In the genomic region with DNA sequence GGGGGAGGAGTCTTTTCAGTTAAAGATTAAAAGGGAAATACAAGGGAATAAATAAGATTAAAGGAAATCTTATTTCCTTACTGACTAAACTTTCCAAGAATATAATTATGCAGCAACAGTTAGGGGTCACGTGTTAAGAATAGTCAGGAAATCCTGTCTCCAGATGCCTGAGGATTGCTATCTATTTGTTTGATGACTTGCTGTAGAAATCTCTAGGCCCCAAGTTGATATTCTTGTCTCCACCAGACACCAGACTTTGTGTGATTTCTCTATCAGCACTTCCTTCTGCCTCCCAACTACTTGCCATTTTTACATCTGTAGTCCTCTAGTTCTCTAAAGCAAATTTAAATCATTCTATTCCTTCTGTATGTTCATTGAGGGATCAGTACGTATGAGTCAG, we compare ENCODE assay signal across 16 cellular contexts.
"Had no signal": no experiment of that assay in that cellular context is flagged by ENCODE, and none has a peak within 500 bp of the region (broad histone marks: within the 10 kb centered on the region; RNA-seq: fewer than 3 reads in every experiment).

No MANE protein-coding gene starts in this region.

- H3K4me1 ChIP-seq: gastrocnemius medialis, pancreas had no signal

- H3K27me3 ChIP-seq: gastrocnemius medialis, heart right ventricle, pancreas had no signal

- ATAC-seq: effector memory CD8-positive, alpha-beta T cell; gastrocnemius medialis; heart right ventricle; left colon; pancreas; stimulated activated naive CD8-positive, alpha-beta T cell treated with anti-CD3 and anti-CD28 coated beads, Interleukin-15, amount 100 ng/mL, for 72 hours had no signal

- FAIRE-seq: islet of Langerhans, pancreas had no signal

- H3K4me3 ChIP-seq: gastrocnemius medialis, heart right ventricle, lung, pancreas had no signal

- H3K27ac ChIP-seq: gastrocnemius medialis, heart right ventricle, pancreas had no signal

- H3K36me3 ChIP-seq: pancreas had no signal

- DNase-seq: activated CD4-positive, alpha-beta T cell treated with anti-CD3 and anti-CD28 coated beads for 1 hour; activated CD4-positive, alpha-beta T cell treated with anti-CD3 and anti-CD28 coated beads, Interleukin-2, amount 50 U/mL, for 48 hours; activated naive CD8-positive, alpha-beta T cell treated with anti-CD3 and anti-CD28 coated beads for 36 hours; amygdala; central memory CD4-positive, alpha-beta T cell; cortex of kidney; effector memory CD8-positive, alpha-beta T cell; gastrocnemius medialis; heart right ventricle; left colon; midbrain; pancreas; stimulated activated CD4-positive, alpha-beta T cell treated with anti-CD3 and anti-CD28 coated beads, Interleukin-1b, Interleukin-23, amount 100 ng/mL, for 48 hours; stimulated activated naive CD8-positive, alpha-beta T cell treated with anti-CD3 and anti-CD28 coated beads, Interleukin-15, amount 100 ng/mL, for 72 hours had no signal

- H3K9me3 ChIP-seq: gastrocnemius medialis, pancreas had no signal
